16 cellular contexts compared by ENCODE assay signal in the genomic region with DNA sequence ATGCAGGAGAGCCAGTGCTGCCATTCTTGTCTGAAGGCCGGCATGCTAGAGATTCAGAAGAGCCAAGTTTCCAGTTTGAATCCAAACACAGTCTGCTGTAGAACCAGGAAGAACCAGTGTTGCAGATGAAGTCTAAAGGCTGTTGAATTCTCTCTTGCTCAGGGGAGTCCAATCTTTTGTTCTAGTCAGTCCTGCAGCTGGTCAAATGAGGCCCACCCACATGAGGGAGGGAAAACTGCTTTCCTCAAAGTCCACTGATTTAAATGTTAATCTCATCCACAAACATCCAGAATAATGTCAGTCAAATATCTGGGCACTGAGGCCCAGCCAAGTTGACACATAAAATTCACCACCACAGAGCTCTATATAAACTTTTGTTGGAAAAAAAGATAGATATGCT.
A peak's percentile ranks its signal among the peaks of the same experiment; 100 is the strongest.
DNase-seq lines count a peak whose midpoint lies in the region; ATAC-seq and TF ChIP-seq lines count a peak whose summit lies in the region.
"Had no signal": no experiment of that assay in that cellular context is flagged by ENCODE, and none has a peak within 500 bp of the region (broad histone marks: within the 10 kb centered on the region; RNA-seq: fewer than 3 reads in every experiment).

No MANE protein-coding gene starts in this region.

- dilution Hi-C loops in IMR-90 (cut with HindIII; ENCODE audit: low sequenced_read_pairs, unreplicated experiment) = no loop called here

- H2BK15ac ChIP-seq in IMR-90 (ENCODE audit: low read depth, low read length) = peak overlapping the region; percentile 32; the same call in 1 of the 3 replicates
- H2BK15ac ChIP-seq in neuronal stem cell (ENCODE audit: low read length) = no peak overlapping the region

- H3K9me3 ChIP-seq in left ventricle myocardium inferior (replicated peaks) (no peaks in the 10 kb centered on the region), IMR-90 (ENCODE audit: control insufficient read depth, insufficient read depth, low read length) (no peaks in the 10 kb centered on the region), endodermal cell (ENCODE audit: control insufficient read depth, low read length) (no peaks in the 10 kb centered on the region), neuronal stem cell (replicated peaks in 1 of 2; ENCODE audit: control insufficient read depth in 2 of 2, insufficient read depth in 1 of 2, low read depth in 1 of 2, low read length in 2 of 2) (no peaks in the 10 kb centered on the region)
- H3K9me3 ChIP-seq: BE2C, HAP-1 had no signal

- H3K27me3 Mint-ChIP-seq in endodermal cell (ENCODE audit: insufficient read depth) = no peaks in the 10 kb centered on the region

- no peak overlapping the region for H2BK20ac ChIP-seq in IMR-90 (ENCODE audit: low read depth, low read length)

- 0 out of 2 replicates have a peak overlapping the region, but pooled peaks have one; percentile 3 for H4K91ac ChIP-seq in IMR-90 (ENCODE audit: insufficient read depth, low read depth, low read length)
- no peak overlapping the region for H4K91ac ChIP-seq in neuronal stem cell (ENCODE audit: low read depth, low read length, poor library complexity)

- H2AK9ac ChIP-seq in IMR-90 (replicated peaks; ENCODE audit: low read depth, low read length, poor library complexity) = no peak overlapping the region

- H3K4me3 Mint-ChIP-seq in endodermal cell = no peak overlapping the region
- H3K4me3 Mint-ChIP-seq: CD4-positive, CD25-positive, alpha-beta regulatory T cell; CD8-positive, alpha-beta memory T cell had no signal

- H3K9ac ChIP-seq in IMR-90 (ENCODE audit: low read depth, low read length) (no peak overlapping the region), endodermal cell (ENCODE audit: extremely low read depth, low read length, poor library complexity, severe bottlenecking) (no peak overlapping the region), neuronal stem cell (ENCODE audit: low read depth, low read length, poor library complexity) (no peak overlapping the region)
- H3K9ac ChIP-seq: GM23248 had no signal

- TF ChIP-seq CTCF in left ventricle myocardium inferior (IDR thresholded peaks at IDR 0.05; ENCODE audit: borderline replicate concordance) (no peak), IMR-90 (conservative IDR thresholded peaks at IDR 0.05; ENCODE audit: low read depth, low read length) (no peak), endodermal cell (conservative IDR thresholded peaks at IDR 0.05) (no peak)

- DNase-seq in left ventricle myocardium inferior = no peak
- DNase-seq in left ventricle myocardium superior = no peak
- no peak for DNase-seq in IMR-90
- DNase-seq in endodermal cell = no peak
- no peak for DNase-seq in neuronal stem cell (ENCODE audit: low spot score)
- DNase-seq in midbrain (lab: John Stamatoyannopoulos, UW) = no peak
- DNase-seq: ACHN; BE2C; C1 segment of cervical spinal cord; CD4-positive, CD25-positive, alpha-beta regulatory T cell; CD8-positive, alpha-beta memory T cell; COR-L47; GM23248 had no signal

- WGBS in IMR-90 (ENCODE audit: extremely low coverage in 2 of 2, insufficient read length in 1 of 2), 2 experiments = 20% methylated on average over 1 of the region's 1 CpG; no CpG with 5 or more reads in 1 of the 2 experiments
- 75 to 89% methylated on average over 1 of the region's 1 CpG for WGBS in endodermal cell (ENCODE audit: insufficient coverage in 1 of 2, insufficient read length in 1 of 2), 2 experiments
- no CpG with 5 or more reads among the region's 1 CpG for WGBS in neuronal stem cell (ENCODE audit: extremely low coverage in 2 of 2, insufficient read length in 2 of 2, insufficient replicate concordance in 1 of 2), 2 donors

- H2BK5ac ChIP-seq in IMR-90 (ENCODE audit: low read depth, low read length, poor library complexity, severe bottlenecking) (no peak overlapping the region), neuronal stem cell (ENCODE audit: low read length) (no peak overlapping the region)

- H3K23ac ChIP-seq in IMR-90 (ENCODE audit: low read depth, low read length) (no peak overlapping the region), neuronal stem cell (ENCODE audit: low read depth, low read length, poor library complexity) (no peak overlapping the region)

- H2BK12ac ChIP-seq in neuronal stem cell (ENCODE audit: low read length) = no peak overlapping the region

- H3K27me3 ChIP-seq in left ventricle myocardium inferior (ENCODE audit: low read depth) (no peaks in the 10 kb centered on the region), IMR-90 (ENCODE audit: control insufficient read depth, insufficient read depth, low read length) (no peaks in the 10 kb centered on the region), endodermal cell (ENCODE audit: control insufficient read depth, insufficient read depth, low read length, poor library complexity, severe bottlenecking) (no peaks in the 10 kb centered on the region), neuronal stem cell (ENCODE audit: control insufficient read depth in 3 of 3, insufficient read depth in 3 of 3, low read depth in 1 of 3, low read length in 3 of 3) (no peaks in the 10 kb centered on the region)
- H3K27me3 ChIP-seq: BE2C had no signal

- peak overlapping the region; percentile 84 for H3K27ac ChIP-seq in left ventricle myocardium inferior (replicated peaks)
- no peak overlapping the region for H3K27ac ChIP-seq in IMR-90 (ENCODE audit: insufficient read depth, low read length)
- H3K27ac ChIP-seq in endodermal cell (ENCODE audit: low read depth, low read length) = no peak overlapping the region
- no peak overlapping the region for H3K27ac ChIP-seq in neuronal stem cell (replicated peaks; ENCODE audit: low read length)
- H3K27ac ChIP-seq: GM23248 had no signal

- peaks cover 11% of the 10 kb centered on the region for H3K9me1 ChIP-seq in IMR-90 (ENCODE audit: insufficient read depth, low read length)

- H3K4me1 ChIP-seq in left ventricle myocardium inferior = peaks cover 72% of the 10 kb centered on the region
- peaks cover 8% of the 10 kb centered on the region for H3K4me1 ChIP-seq in IMR-90 (ENCODE audit: control insufficient read depth, insufficient read depth, low read length)
- peaks cover 21% of the 10 kb centered on the region for H3K4me1 ChIP-seq in endodermal cell (ENCODE audit: control insufficient read depth, insufficient read depth, low read length)
- H3K4me1 ChIP-seq in neuronal stem cell (ENCODE audit: control insufficient read depth in 2 of 2, insufficient read depth in 1 of 2, low read depth in 1 of 2, low read length in 2 of 2) = peaks cover 3 to 4% of the 10 kb centered on the region in 2 donors
- H3K4me1 ChIP-seq: BE2C, HAP-1 had no signal

- ATAC-seq in left ventricle myocardium superior (no peak), IMR-90 (ENCODE audit: low read depth) (no peak), GM21723 (IDR thresholded peaks at IDR 0.05; ENCODE audit: unreplicated experiment) (no peak), HG03025 (IDR thresholded peaks at IDR 0.05; ENCODE audit: low FRiP score, unreplicated experiment) (no peak)

- POLR2A ChIA-PET in IMR-90 (lab: Charles Lee; ENCODE audit: unreplicated experiment) = no interaction called here

- no peak for TF ChIP-seq POLR2A in IMR-90 (IDR thresholded peaks at IDR 0.05; ENCODE audit: low read depth, low read length)

- in situ Hi-C loops in IMR-90 (cut with MboI; ENCODE audit: low sequenced_read_pairs) = no loop called here

- H3K4me3 ChIP-seq in left ventricle myocardium inferior (no peak overlapping the region), IMR-90 (ENCODE audit: insufficient read depth, low read depth, low read length) (no peak overlapping the region), endodermal cell (ENCODE audit: low read length) (no peak overlapping the region), neuronal stem cell (ENCODE audit: low read length in 2 of 2) (no peak overlapping the region)
- H3K4me3 ChIP-seq: GM23248, HAP-1 had no signal

- H2AFZ ChIP-seq in IMR-90 (replicated peaks; ENCODE audit: low read length, poor library complexity) = no peak overlapping the region
- H2AFZ ChIP-seq in neuronal stem cell (ENCODE audit: low read length) = peak overlapping the region; percentile 16
- H2AFZ ChIP-seq: GM23248 had no signal

- H2AK5ac ChIP-seq in IMR-90 (ENCODE audit: low read depth, low read length) (peak overlapping the region; percentile 25; the same call in 1 of the 2 replicates), neuronal stem cell (ENCODE audit: low read depth, low read length) (no peak overlapping the region)

- H4K5ac ChIP-seq in IMR-90 (ENCODE audit: low read depth, low read length) = no peak overlapping the region

- H4K8ac ChIP-seq in IMR-90 (ENCODE audit: low read depth in 2 of 2, low read length in 2 of 2) (peak overlapping the region in 1 of 2 experiments; percentile 51; a peak in 1 of 4 replicates), neuronal stem cell (ENCODE audit: low read depth, low read length) (no peak overlapping the region)

- peak overlapping the region; percentile 93 for H3K27ac Mint-ChIP-seq in endodermal cell
- H3K27ac Mint-ChIP-seq: CD4-positive, CD25-positive, alpha-beta regulatory T cell; CD8-positive, alpha-beta memory T cell had no signal

- no peak overlapping the region for H3K4ac ChIP-seq in IMR-90 (ENCODE audit: low read depth, low read length)
- no peak overlapping the region for H3K4ac ChIP-seq in neuronal stem cell (ENCODE audit: low read length)

- intact Hi-C loops in left ventricle myocardium inferior (cut with micrococcal nuclease) = no loop called here
- intact Hi-C loops in left ventricle myocardium superior (cut with micrococcal nuclease) = no loop called here
- intact Hi-C loops in IMR-90 (cut with micrococcal nuclease) = loop anchor here (5.0 kb wide), 1 partner anchor 399 kb away; no protein-coding TSS in a partner anchor

- H3K36me3 ChIP-seq in left ventricle myocardium inferior (peaks cover 19% of the 10 kb centered on the region), IMR-90 (ENCODE audit: control insufficient read depth, insufficient read depth, low read length) (peaks cover 3% of the 10 kb centered on the region), endodermal cell (ENCODE audit: control insufficient read depth, insufficient read depth, low read length) (no peaks in the 10 kb centered on the region), neuronal stem cell (replicated peaks in 1 of 2; ENCODE audit: control insufficient read depth in 2 of 2, insufficient read depth in 2 of 2, low read length in 2 of 2) (peaks cover 0 to 2% of the 10 kb centered on the region in 2 donors)
- H3K36me3 ChIP-seq: HAP-1 had no signal

- H3K18ac ChIP-seq in IMR-90 (ENCODE audit: low read depth, low read length) (no peak overlapping the region), neuronal stem cell (ENCODE audit: low read length) (no peak overlapping the region)

- peaks cover 8% of the 10 kb centered on the region for H3K36me3 Mint-ChIP-seq in endodermal cell (ENCODE audit: low read depth)

- no TSS peak for BruUV-seq in IMR-90 (replicated peaks; lab: Mats Ljungman, UMichigan)

- no peaks in the 10 kb centered on the region for H3K9me3 Mint-ChIP-seq in endodermal cell
- H3K9me3 Mint-ChIP-seq: CD8-positive, alpha-beta memory T cell had no signal

- H3K14ac ChIP-seq in IMR-90 (replicated peaks; ENCODE audit: low read depth, low read length) = no peak overlapping the region
- no peak overlapping the region for H3K14ac ChIP-seq in neuronal stem cell (ENCODE audit: low read length)

- H2BK120ac ChIP-seq in IMR-90 (ENCODE audit: low read depth, low read length) (peak overlapping the region; percentile 59; the same call in 1 of the 2 replicates), neuronal stem cell (ENCODE audit: low read depth, low read length) (no peak overlapping the region)

- no peaks in the 10 kb centered on the region for H4K20me1 ChIP-seq in IMR-90 (ENCODE audit: insufficient read depth, low read length)

- no peak overlapping the region for H3K4me2 ChIP-seq in IMR-90 (ENCODE audit: low read depth, low read length)
- no peak overlapping the region for H3K4me2 ChIP-seq in neuronal stem cell (ENCODE audit: insufficient read depth, low read length, poor library complexity, severe bottlenecking)

- peaks cover 37% of the 10 kb centered on the region for H3K4me1 Mint-ChIP-seq in endodermal cell
- H3K4me1 Mint-ChIP-seq: CD4-positive, CD25-positive, alpha-beta regulatory T cell; CD8-positive, alpha-beta memory T cell had no signal

- no peak overlapping the region for H3K56ac ChIP-seq in IMR-90 (ENCODE audit: extremely low read depth, insufficient read depth, low read length)

- CTCF ChIA-PET in IMR-90 (lab: Yijun Ruan, JAX) = no interaction called here

- no peaks in the 10 kb centered on the region; a peak in 1 of 4 replicates for H3K79me1 ChIP-seq in IMR-90 (ENCODE audit: low read depth in 1 of 2, low read length in 2 of 2)
- H3K79me1 ChIP-seq in neuronal stem cell (ENCODE audit: low read depth, low read length) = no peaks in the 10 kb centered on the region

- no peak for TF ChIP-seq RAD21 in IMR-90 (IDR thresholded peaks at IDR 0.05; ENCODE audit: low read length)
